Comparison of ENCODE assay signal across 1 cellular context in genomic region chr2:68169308-68169707, GRCh38.
TF ChIP-seq lines count a peak whose summit lies in the region.

No MANE protein-coding gene starts in this region.

TF ChIP-seq in GM12878, 131 proteins besides CTCF, POLR2A, EP300 and RAD21 (continued from another document):
- no peak for TF ChIP-seq WRNIP1 (IDR thresholded peaks at IDR 0.05; ENCODE audit: borderline replicate concordance, low read depth, low read length)
- TF ChIP-seq ZNF274 (IDR thresholded peaks at IDR 0.05; ENCODE audit: insufficient read depth, insufficient read length), result no peak
- TF ChIP-seq RAD51 (IDR thresholded peaks at IDR 0.05), result peak; percentile 42; the same call in 1 of the 2 replicates
